Comparison of ENCODE assay signal across 8 cellular contexts in the genomic region with DNA sequence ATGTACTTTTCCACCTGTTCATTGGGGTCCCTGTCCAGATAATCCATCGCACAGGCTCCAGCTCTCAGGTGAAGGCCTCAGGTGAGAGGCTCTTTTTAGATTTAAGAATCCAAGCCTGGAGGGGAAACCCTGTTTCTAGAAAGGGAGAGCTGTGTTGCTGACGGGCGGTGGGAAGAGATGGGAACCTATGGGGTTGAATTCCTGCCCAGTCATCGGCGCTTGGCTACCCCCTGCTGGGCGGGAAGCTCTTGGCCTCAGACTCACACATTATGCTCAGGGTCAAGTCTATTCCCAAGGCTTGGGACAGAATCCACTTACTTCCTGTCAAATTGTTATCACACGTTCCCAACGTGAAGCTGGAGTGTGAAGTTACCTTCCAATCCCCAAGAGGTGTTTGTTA.
A peak's percentile ranks its signal among the peaks of the same experiment; 100 is the strongest.
DNase-seq lines count a peak whose midpoint lies in the region; ATAC-seq and TF ChIP-seq lines count a peak whose summit lies in the region.

No MANE protein-coding gene starts in this region.

- no peaks in the 10 kb centered on the region for H3K4me1 Mint-ChIP-seq in T-cell
- H3K4me1 Mint-ChIP-seq in activated T-helper 2 cell treated with anti-CD3 and anti-CD28 coated beads, Interferon-gamma antibody, Interleukin-2, Interleukin-4, amounts not matched to agents 10 μg/mL and 5 μg/mL and 100 μg/mL, durations not matched to agents 14 hours and 24 hours and 36 hours (ENCODE audit: low read depth), result no peaks in the 10 kb centered on the region

- peaks cover 5 to 9% (median 7%) of the 10 kb centered on the region in 3 donors for H3K9me3 Mint-ChIP-seq in T-cell
- H3K9me3 Mint-ChIP-seq in activated T-helper 2 cell treated with anti-CD3 and anti-CD28 coated beads, Interferon-gamma antibody, Interleukin-2, Interleukin-4, amounts not matched to agents 10 μg/mL and 5 μg/mL and 100 μg/mL, durations not matched to agents 14 hours and 24 hours and 36 hours, result no peaks in the 10 kb centered on the region

- no peak overlapping the region for H3K27ac Mint-ChIP-seq in T-cell
- no peak overlapping the region for H3K27ac Mint-ChIP-seq in activated T-helper 2 cell treated with anti-CD3 and anti-CD28 coated beads, Interferon-gamma antibody, Interleukin-2, Interleukin-4, amounts not matched to agents 10 μg/mL and 5 μg/mL and 100 μg/mL, durations not matched to agents 14 hours and 24 hours and 36 hours

- no peak overlapping the region for H3K4me3 Mint-ChIP-seq in T-cell
- no peak overlapping the region for H3K4me3 Mint-ChIP-seq in activated T-helper 2 cell treated with anti-CD3 and anti-CD28 coated beads, Interferon-gamma antibody, Interleukin-2, Interleukin-4, amounts not matched to agents 10 μg/mL and 5 μg/mL and 100 μg/mL, durations not matched to agents 14 hours and 24 hours and 36 hours (ENCODE audit: low read depth)

- H3K4me1 ChIP-seq in adipocyte (ENCODE audit: control insufficient read depth, insufficient read depth, low read length), result no peaks in the 10 kb centered on the region

- ATAC-seq in left colon (peak; percentile 62), T-cell (replicated peaks in 1 of 4) (no peak)

- no peaks in the 10 kb centered on the region for H3K9me3 ChIP-seq in adipocyte (ENCODE audit: control insufficient read depth, low read length)

- peak; percentile 52 for TF ChIP-seq CTCF in AG10803 (conservative IDR thresholded peaks at IDR 0.05; ENCODE audit: low read length)

- H3K27me3 ChIP-seq in adipocyte (replicated peaks; ENCODE audit: control insufficient read depth, insufficient read depth, low read length), result no peaks in the 10 kb centered on the region

- no peaks in the 10 kb centered on the region for H3K36me3 ChIP-seq in adipocyte (ENCODE audit: control insufficient read depth, insufficient read depth, low read length, severe bottlenecking)

- peak; percentile 40 for DNase-seq in AG10803 (ENCODE audit: low read depth)
- DNase-seq in KG1 (lab: John Stamatoyannopoulos, UW), result peak; percentile 9
- peak; percentile 40 for DNase-seq in adipocyte (ENCODE audit: low read depth)
- peak; percentile 33 to 41 for DNase-seq in left colon
- no peak for DNase-seq in effector CD8-positive, alpha-beta T cell (lab: John Stamatoyannopoulos, UW)
- no peak for DNase-seq in NCI-H2107 treated with DMSO at 0.1 percent for 48 hours (lab: John Stamatoyannopoulos, UW; ENCODE audit: unreplicated experiment)
- DNase-seq in T-cell, result no peak
- DNase-seq in activated T-helper 2 cell treated with anti-CD3 and anti-CD28 coated beads, Interferon-gamma antibody, Interleukin-2, Interleukin-4, amounts not matched to agents 10 μg/mL and 5 μg/mL and 100 μg/mL, durations not matched to agents 14 hours and 24 hours and 36 hours (ENCODE audit: low spot score), result no peak

- H3K36me3 Mint-ChIP-seq in T-cell, result no peaks in the 10 kb centered on the region
- no peaks in the 10 kb centered on the region for H3K36me3 Mint-ChIP-seq in activated T-helper 2 cell treated with anti-CD3 and anti-CD28 coated beads, Interferon-gamma antibody, Interleukin-2, Interleukin-4, amounts not matched to agents 10 μg/mL and 5 μg/mL and 100 μg/mL, durations not matched to agents 14 hours and 24 hours and 36 hours (ENCODE audit: low read depth)

- intact Hi-C loops in left colon (cut with DNase I, micrococcal nuclease), result loop anchor here in 1 of 2 donors (10.0 kb wide), 1 partner anchor 770 kb away; no protein-coding TSS in a partner anchor
- intact Hi-C loops in activated T-helper 2 cell treated with anti-CD3 and anti-CD28 coated beads, Interferon-gamma antibody, Interleukin-2, Interleukin-4, amounts not matched to agents 10 μg/mL and 5 μg/mL and 100 μg/mL, durations not matched to agents 14 hours and 24 hours and 36 hours (cut with micrococcal nuclease), result no loop called here

- H3K4me3 ChIP-seq in AG10803 (ENCODE audit: low read length) (no peak overlapping the region), adipocyte (ENCODE audit: low read length) (no peak overlapping the region)

- POLR2A ChIA-PET in T-cell (lab: Charles Lee), result no interaction called here

- H3K9ac ChIP-seq in adipocyte (ENCODE audit: low read length), result no peak overlapping the region

- peaks cover 6 to 9% of the 10 kb centered on the region in 2 donors for H3K27me3 Mint-ChIP-seq in T-cell
- no peaks in the 10 kb centered on the region for H3K27me3 Mint-ChIP-seq in activated T-helper 2 cell treated with anti-CD3 and anti-CD28 coated beads, Interferon-gamma antibody, Interleukin-2, Interleukin-4, amounts not matched to agents 10 μg/mL and 5 μg/mL and 100 μg/mL, durations not matched to agents 14 hours and 24 hours and 36 hours (ENCODE audit: low read depth)

- CTCF ChIA-PET in T-cell (lab: Charles Lee), result no interaction called here

Comparison
In these comparisons a context has a peak if more than half of its experiments do, and no peak if none do; other contexts are left out.
1. DNase-seq: peak in AG10803 (single experiment), KG1 (single experiment), adipocyte (single experiment) and left colon (2 of 2); none in effector CD8-positive, alpha-beta T cell (single experiment), NCI-H2107 treated with DMSO at 0.1 percent for 48 hours (single experiment), T-cell (0 of 34) and activated T-helper 2 cell treated with anti-CD3 and anti-CD28 coated beads, Interferon-gamma antibody, Interleukin-2, Interleukin-4, amounts not matched to agents 10 μg/mL and 5 μg/mL and 100 μg/mL, durations not matched to agents 14 hours and 24 hours and 36 hours (single experiment).